ENCODE assay signal across 37 cellular contexts in genomic region chr4:8055206-8055605, GRCh38.
"Had no signal": no experiment of that assay in that cellular context is flagged by ENCODE, and none has a peak within 500 bp of the region (broad histone marks: within the 10 kb centered on the region; RNA-seq: fewer than 3 reads in every experiment).

No MANE protein-coding gene starts in this region.

- ATAC-seq: activated CD8-positive, alpha-beta memory T cell treated with anti-CD3 and anti-CD28 coated beads, Interleukin-2, amount 10 ng/mL, durations not matched to agents 7 days and 5 days; activated naive CD8-positive, alpha-beta T cell treated with anti-CD3 and anti-CD28 coated beads, Interleukin-2, amount 50 U/mL, for 24 hours had no signal

- H3K36me3 Mint-ChIP-seq: activated naive CD4-positive, alpha-beta T cell treated with anti-CD3 and anti-CD28 coated beads, Interleukin-2, amount 10 ng/mL, durations not matched to agents 7 days and 5 days had no signal

- H3K4me3 ChIP-seq: PC-9 had no signal

- H3K36me3 ChIP-seq: WERI-Rb-1 had no signal

- H3K4me2 ChIP-seq: KMS-11, PC-9 had no signal

- H3K9ac ChIP-seq: KMS-11 had no signal

- H3K4me3 Mint-ChIP-seq: activated CD4-positive, alpha-beta memory T cell treated with anti-CD3 and anti-CD28 coated beads, Interleukin-2, amount 10 ng/mL, durations not matched to agents 7 days and 5 days; activated CD8-positive, alpha-beta memory T cell treated with anti-CD3 and anti-CD28 coated beads, Interleukin-2, amount 10 ng/mL, durations not matched to agents 7 days and 5 days; activated naive CD4-positive, alpha-beta T cell treated with anti-CD3 and anti-CD28 coated beads, Interleukin-2, amount 10 ng/mL, durations not matched to agents 7 days and 5 days; activated naive CD8-positive, alpha-beta T cell; activated naive CD8-positive, alpha-beta T cell treated with anti-CD3 and anti-CD28 coated beads, Interleukin-2, amount 50 U/mL, for 24 hours; brain had no signal

- H3K27ac Mint-ChIP-seq: activated CD4-positive, alpha-beta memory T cell treated with anti-CD3 and anti-CD28 coated beads, Interleukin-2, amount 10 ng/mL, durations not matched to agents 7 days and 5 days; activated CD8-positive, alpha-beta memory T cell treated with anti-CD3 and anti-CD28 coated beads, Interleukin-2, amount 10 ng/mL, durations not matched to agents 7 days and 5 days; activated naive CD4-positive, alpha-beta T cell treated with anti-CD3 and anti-CD28 coated beads, Interleukin-2, amount 10 ng/mL, durations not matched to agents 7 days and 5 days; activated naive CD8-positive, alpha-beta T cell; activated naive CD8-positive, alpha-beta T cell treated with anti-CD3 and anti-CD28 coated beads, Interleukin-2, amount 50 U/mL, for 24 hours; brain had no signal

- H3K27ac ChIP-seq: KMS-11, PC-9, RWPE1, WERI-Rb-1 had no signal

- DNase-seq: activated CD4-positive, alpha-beta memory T cell treated with anti-CD3 and anti-CD28 coated beads, Interleukin-2, amount 10 ng/mL, durations not matched to agents 7 days and 5 days; activated CD4-positive, alpha-beta T cell treated with anti-CD3 and anti-CD28 coated beads for 1 hour; activated CD4-positive, alpha-beta T cell treated with anti-CD3 and anti-CD28 coated beads for 48 hours; activated CD4-positive, CD25-positive, alpha-beta regulatory T cell; activated CD8-positive, alpha-beta memory T cell treated with anti-CD3 and anti-CD28 coated beads for 24 hours; activated CD8-positive, alpha-beta memory T cell treated with anti-CD3 and anti-CD28 coated beads, Interleukin-2, amount 10 ng/mL, durations not matched to agents 7 days and 5 days; activated CD8-positive, alpha-beta memory T cell treated with anti-CD3 and anti-CD28 coated beads, Interleukin-2, amount 50 U/mL, for 48 hours; activated effector memory CD4-positive, alpha-beta T cell treated with Interleukin-2 at 50 U/mL for 16 hours; activated naive CD4-positive, alpha-beta T cell treated with anti-CD3 and anti-CD28 coated beads, Interleukin-2, amount 10 ng/mL, durations not matched to agents 7 days and 5 days; activated naive CD8-positive, alpha-beta T cell treated with anti-CD3 and anti-CD28 coated beads, Interleukin-2, amount 50 U/mL, for 24 hours; activated T-cell treated with anti-CD3 and anti-CD28 coated beads, Interleukin-2, amount 50 U/mL, for 48 hours; anterior cingulate cortex; MM.1S; NCI-H1092 treated with DMSO at 0.1 percent for 48 hours; NCI-H1417; NCI-H146; NCI-H187; NCI-H2029 treated with DMSO at 0.1 percent for 48 hours; NCI-H2107; NCI-H2171; NCI-H510A; NCI-H526; NCI-H748 treated with DMSO at 0.1 percent for 48 hours; NK-92 treated with Interleukin-12 subunit alpha and Interleukin-12 subunit beta, amount 100 ng/mL, for 24 hours; PC-9; Right ventricle myocardium superior; SW 1271; T-helper 1 cell; T-helper 2 cell; T-helper 9 cell; WERI-Rb-1 had no signal

- H3K4me1 Mint-ChIP-seq: activated CD4-positive, alpha-beta memory T cell treated with anti-CD3 and anti-CD28 coated beads, Interleukin-2, amount 10 ng/mL, durations not matched to agents 7 days and 5 days; activated CD8-positive, alpha-beta memory T cell treated with anti-CD3 and anti-CD28 coated beads, Interleukin-2, amount 10 ng/mL, durations not matched to agents 7 days and 5 days; activated naive CD4-positive, alpha-beta T cell treated with anti-CD3 and anti-CD28 coated beads, Interleukin-2, amount 10 ng/mL, durations not matched to agents 7 days and 5 days; activated naive CD8-positive, alpha-beta T cell treated with anti-CD3 and anti-CD28 coated beads, Interleukin-2, amount 50 U/mL, for 24 hours had no signal

- H3K27me3 Mint-ChIP-seq: activated CD4-positive, alpha-beta memory T cell treated with anti-CD3 and anti-CD28 coated beads, Interleukin-2, amount 10 ng/mL, durations not matched to agents 7 days and 5 days; activated naive CD8-positive, alpha-beta T cell; activated naive CD8-positive, alpha-beta T cell treated with anti-CD3 and anti-CD28 coated beads, Interleukin-2, amount 50 U/mL, for 24 hours had no signal

- H2AFZ ChIP-seq: PC-9 had no signal

- FAIRE-seq: bronchial epithelial cell, RCC 7860 had no signal

- H3K9me3 Mint-ChIP-seq: activated naive CD8-positive, alpha-beta T cell treated with anti-CD3 and anti-CD28 coated beads, Interleukin-2, amount 50 U/mL, for 24 hours had no signal
